Comparison of ENCODE assay signal across 10 cellular contexts in the genomic region with DNA sequence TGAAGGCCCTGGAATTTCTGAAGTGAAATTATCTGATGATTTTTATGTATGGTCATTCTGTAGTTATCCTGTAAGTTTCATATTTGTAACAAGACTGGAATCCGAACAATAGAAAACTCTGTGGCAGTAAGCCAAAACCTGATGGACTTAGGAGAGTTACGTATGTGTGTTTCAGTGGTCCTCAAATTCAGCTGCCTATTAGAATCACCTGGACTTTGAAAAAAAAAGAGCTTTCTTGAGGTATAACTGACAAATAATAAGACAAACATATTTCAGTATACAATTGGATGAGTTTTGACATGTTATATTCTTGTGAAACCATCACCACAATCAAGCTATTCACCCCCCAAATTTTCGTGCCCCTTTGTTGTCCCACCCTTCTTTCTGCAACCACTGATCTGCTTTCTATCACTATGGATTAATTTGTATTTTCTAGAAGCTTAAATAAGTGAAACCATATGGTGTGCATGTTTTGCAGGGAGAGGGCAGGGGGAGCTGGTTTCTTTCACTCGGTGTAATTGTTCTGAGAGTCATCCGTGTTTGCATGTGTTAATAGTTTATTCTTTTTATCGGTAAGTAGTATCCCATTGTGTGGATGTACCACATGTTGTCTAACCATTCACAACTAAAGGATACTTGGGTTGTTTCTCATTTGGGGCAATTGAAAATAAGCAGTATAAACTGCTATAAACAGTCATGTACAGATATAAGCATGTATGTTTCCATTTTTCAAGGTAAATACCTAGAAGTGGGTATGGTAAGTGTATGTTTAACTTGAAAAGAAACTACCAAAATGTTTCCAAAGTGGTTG. TPM values are rescaled to one million over a fixed set of nuclear protein-coding genes. Genes with fewer than 3 reads are reported as not detected.
DNase-seq lines count a peak whose midpoint lies in the region; TF ChIP-seq lines count a peak whose summit lies in the region.
"Had no signal": no experiment of that assay in that cellular context is flagged by ENCODE, and none has a peak within 500 bp of the region (broad histone marks: within the 10 kb centered on the region; RNA-seq: fewer than 3 reads in every experiment).

No MANE protein-coding gene starts in this region.

- H2AFZ ChIP-seq in GM23248: no peak overlapping the region
- no peak overlapping the region for H2AFZ ChIP-seq in fibroblast of lung (ENCODE audit: low read length)

- 44 to 59% methylated on average over 6 of the region's 6 CpGs for WGBS in GM23248 (ENCODE audit: low coverage in 1 of 2, low lambda C conversion rate in 2 of 2, missing lambda C conversion rate in 2 of 2), 2 experiments
- 63 to 73% (median 67%) methylated on average over 6 of the region's 6 CpGs for WGBS in spleen, 5 donors

- H3K79me2 ChIP-seq in GM23248 (ENCODE audit: insufficient read depth) (no peaks in the 10 kb centered on the region), fibroblast of lung (ENCODE audit: control insufficient read depth, insufficient read depth, low read length) (no peaks in the 10 kb centered on the region)

- H3K9me3 ChIP-seq in GM23248 (ENCODE audit: low read depth) (no peaks in the 10 kb centered on the region), SJSA1 (replicated peaks) (no peaks in the 10 kb centered on the region), fibroblast of lung (ENCODE audit: control insufficient read depth, insufficient read depth, low read depth, low read length) (no peaks in the 10 kb centered on the region), spleen (peaks cover 0 to 11% (median 0%) of the 10 kb centered on the region in 8 donors)

- H3K27me3 ChIP-seq in GM23248 (replicated peaks; ENCODE audit: insufficient read depth): no peaks in the 10 kb centered on the region
- H3K27me3 ChIP-seq in SJSA1 (replicated peaks): no peaks in the 10 kb centered on the region
- H3K27me3 ChIP-seq in fibroblast of lung (ENCODE audit: control insufficient read depth, insufficient read depth, low read length): no peaks in the 10 kb centered on the region
- H3K27me3 ChIP-seq in spleen (replicated peaks in 1 of 7): no peaks in the 10 kb centered on the region

- H4K20me1 ChIP-seq in GM23248 (ENCODE audit: insufficient read depth) (no peaks in the 10 kb centered on the region), fibroblast of lung (ENCODE audit: control insufficient read depth, extremely low read depth, insufficient read depth, low read length) (no peaks in the 10 kb centered on the region)

- peaks cover 27% of the 10 kb centered on the region for H3F3A ChIP-seq in GM23248 (ENCODE audit: insufficient read depth)

- H3K36me3 ChIP-seq in GM23248 (ENCODE audit: low read depth): no peaks in the 10 kb centered on the region
- H3K36me3 ChIP-seq in SJSA1: no peaks in the 10 kb centered on the region
- H3K36me3 ChIP-seq in fibroblast of lung (ENCODE audit: control insufficient read depth, insufficient read depth, low read length): no peaks in the 10 kb centered on the region
- no peaks in the 10 kb centered on the region for H3K36me3 ChIP-seq in spleen

- TF ChIP-seq CTCF in fibroblast of lung (conservative IDR thresholded peaks at IDR 0.05 in 1 of 2, IDR thresholded peaks at IDR 0.05 in 1 of 2; ENCODE audit: low read depth in 1 of 2, low read length in 2 of 2) (no peak), spleen (IDR thresholded peaks at IDR 0.05 in 8 of 11, conservative IDR thresholded peaks at IDR 0.05 in 3 of 11) (no peak)

- intact Hi-C loops in spleen (cut with DNase I; ENCODE audit: low total_unique reads): no loop called here

- H3K27ac ChIP-seq in GM23248: peak overlapping the region; percentile 46; the same call in 1 of the 2 replicates
- H3K27ac ChIP-seq in SJSA1: peak overlapping the region; percentile 71
- H3K27ac ChIP-seq in fibroblast of lung (ENCODE audit: insufficient read depth, low read length): no peak overlapping the region
- peak overlapping the region; percentile 53 to 88 (median 84) for H3K27ac ChIP-seq in spleen

- in situ Hi-C loops in GM23248 (cut with MboI): no loop called here

- H3K9ac ChIP-seq in GM23248 (no peak overlapping the region), fibroblast of lung (ENCODE audit: insufficient read depth, low read length) (no peak overlapping the region)

- H3K4me1 ChIP-seq in GM23248 (ENCODE audit: insufficient read depth): peaks cover 28% of the 10 kb centered on the region
- peaks cover 52% of the 10 kb centered on the region for H3K4me1 ChIP-seq in SJSA1 (replicated peaks)
- H3K4me1 ChIP-seq in fibroblast of lung (ENCODE audit: control insufficient read depth, extremely low read depth, insufficient read depth, low read length): peaks cover 15% of the 10 kb centered on the region
- peaks cover 37 to 77% (median 60%) of the 10 kb centered on the region in 6 donors for H3K4me1 ChIP-seq in spleen

- DNase-seq in GM23248: no peak
- peak in 1 of 2 experiments; percentile 25 for DNase-seq in SJSA1 (ENCODE audit: low read depth in 1 of 2, low spot score in 2 of 2)
- peak in 1 of 2 donors; percentile 69 for DNase-seq in fibroblast of lung (ENCODE audit: low read depth in 2 of 2)
- no peak for DNase-seq in spleen
- DNase-seq in cerebellar nuclear complex (lab: John Stamatoyannopoulos, UW): no peak
- no peak for DNase-seq in SIG-M5 (lab: John Stamatoyannopoulos, UW)
- no peak for DNase-seq in Ammon's horn (ENCODE audit: low spot score)
- DNase-seq: activated CD4-positive, alpha-beta T cell treated with anti-CD3 and anti-CD28 coated beads for 48 hours; Right ventricle myocardium superior; stimulated activated CD4-positive, alpha-beta T cell treated with anti-CD3 and anti-CD28 coated beads, Interleukin-4, amount 100 ng/mL, for 24 hours had no signal

- H3K4me3 ChIP-seq in GM23248 (no peak overlapping the region), SJSA1 (no peak overlapping the region), fibroblast of lung (replicated peaks in 1 of 4; ENCODE audit: control extremely low read depth in 1 of 4, insufficient read depth in 1 of 4, low read depth in 3 of 4, low read length in 4 of 4) (no peak overlapping the region), spleen (no peak overlapping the region)

- H3K4me2 ChIP-seq in GM23248 (ENCODE audit: unreplicated experiment) (peak overlapping the region; percentile 52), fibroblast of lung (ENCODE audit: extremely low read depth, insufficient read depth, low read length) (peak overlapping the region; percentile 21)

- no peaks in the 10 kb centered on the region for H3K9me2 ChIP-seq in GM23248 (ENCODE audit: insufficient read depth)

- TF ChIP-seq POLR2A in spleen (IDR thresholded peaks at IDR 0.05): no peak

RNA-seq across cellular contexts. Expression of a gene that starts 50.2 kb away (rescaled TPM):
- total RNA-seq in GM23248 (2014; rRNA removed; shearing (Covaris generic)): 19.3 and 21.8 TPM in 2 replicates
- 21.0 and 21.7 TPM in 2 replicates for polyA plus RNA-seq in GM23248 (2016; fragmentation: Nextera tagmentation; extraction: Ambion mirVana)
- 74.0 and 78.5 TPM in 2 replicates for total RNA-seq in SJSA1 (2014; rRNA removed; shearing (Covaris generic))
- total RNA-seq in fibroblast of lung: 30.8 and 49.5 TPM in 2 replicates
- 62.7 and 65.4 TPM in 2 replicates for polyA plus RNA-seq in fibroblast of lung
- 32.0 and 34.4 TPM in 2 replicates for polyA plus RNA-seq in fibroblast of lung (2012)
- polyA minus RNA-seq in fibroblast of lung (ENCODE audit: low replicate concordance): 26.4 and 35.9 TPM in 2 replicates
- 100 to 1,000 TPM in 4 of 7 donors, 10 to 100 TPM in 3; 75.2 to 176 (median 103) TPM for total RNA-seq in spleen
- 10 to 100 TPM; 25.4 to 42.0 (median 32.0) TPM for polyA plus RNA-seq in spleen
